Comparison of ENCODE assay signal across 1 cellular context in the genomic region with DNA sequence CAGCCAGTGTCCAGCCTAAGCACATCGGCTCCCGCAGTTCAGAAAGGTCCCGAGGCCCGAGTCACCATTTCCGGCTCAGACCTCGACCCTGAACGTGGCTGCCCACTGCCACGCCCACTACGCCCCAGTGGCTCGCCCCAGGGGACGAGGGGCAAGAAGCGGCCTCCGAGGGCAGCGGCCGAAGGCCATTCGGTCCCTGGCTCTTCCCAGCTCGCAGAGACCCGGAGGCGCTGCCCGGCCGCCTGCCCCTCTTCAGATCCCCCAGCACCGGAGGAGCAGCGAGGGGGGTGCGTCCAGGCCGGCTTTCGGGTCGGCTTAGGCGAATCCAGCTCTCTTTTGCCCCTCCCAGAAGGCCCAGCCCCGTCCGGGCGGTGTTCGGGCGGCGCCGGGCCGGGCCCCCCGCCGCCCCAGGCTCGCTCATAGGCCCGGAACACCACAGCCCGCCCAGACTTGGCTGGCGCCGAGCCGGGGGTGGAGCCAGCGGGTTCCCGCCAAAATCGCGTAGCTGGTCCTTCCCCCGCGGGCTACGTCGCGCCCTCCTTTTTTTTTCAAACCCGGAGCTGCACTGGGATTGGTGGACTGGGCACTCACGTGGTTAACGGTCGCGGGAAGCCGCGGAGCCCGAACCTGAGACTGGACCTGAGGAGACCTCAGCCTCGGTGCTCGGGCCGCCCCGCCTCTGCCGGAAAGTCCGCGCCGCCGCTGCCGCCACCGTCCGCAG.
TF ChIP-seq lines count a peak whose summit lies in the region.

Gene WEE1 (plus strand): TSS at position 617 of the 721 bp plus-strand sequence. CDS start 264 bp downstream, outside the sequence.

TF ChIP-seq in WTC11, 78 proteins besides CTCF, POLR2A, EP300 and RAD21 (continued from another document):
- TF ChIP-seq E2F1 (CRISPR knock-in tag; IDR thresholded peaks at IDR 0.05): peak; percentile 86
- TF ChIP-seq NFE2L1 (CRISPR knock-in tag; IDR thresholded peaks at IDR 0.05): peak; percentile 73
- TF ChIP-seq USF1 (CRISPR knock-in tag; IDR thresholded peaks at IDR 0.05): peak; percentile 90
- TF ChIP-seq, protein P1, sequence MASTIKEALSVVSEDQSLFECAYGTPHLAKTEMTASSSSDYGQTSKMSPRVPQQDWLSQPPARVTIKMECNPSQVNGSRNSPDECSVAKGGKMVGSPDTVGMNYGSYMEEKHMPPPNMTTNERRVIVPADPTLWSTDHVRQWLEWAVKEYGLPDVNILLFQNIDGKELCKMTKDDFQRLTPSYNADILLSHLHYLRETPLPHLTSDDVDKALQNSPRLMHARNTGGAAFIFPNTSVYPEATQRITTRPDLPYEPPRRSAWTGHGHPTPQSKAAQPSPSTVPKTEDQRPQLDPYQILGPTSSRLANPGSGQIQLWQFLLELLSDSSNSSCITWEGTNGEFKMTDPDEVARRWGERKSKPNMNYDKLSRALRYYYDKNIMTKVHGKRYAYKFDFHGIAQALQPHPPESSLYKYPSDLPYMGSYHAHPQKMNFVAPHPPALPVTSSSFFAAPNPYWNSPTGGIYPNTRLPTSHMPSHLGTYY (CRISPR knock-in tag; IDR thresholded peaks at IDR 0.05): no peak
- no peak for TF ChIP-seq JAZF1 (CRISPR knock-in tag; IDR thresholded peaks at IDR 0.05)
- TF ChIP-seq, protein P2, sequence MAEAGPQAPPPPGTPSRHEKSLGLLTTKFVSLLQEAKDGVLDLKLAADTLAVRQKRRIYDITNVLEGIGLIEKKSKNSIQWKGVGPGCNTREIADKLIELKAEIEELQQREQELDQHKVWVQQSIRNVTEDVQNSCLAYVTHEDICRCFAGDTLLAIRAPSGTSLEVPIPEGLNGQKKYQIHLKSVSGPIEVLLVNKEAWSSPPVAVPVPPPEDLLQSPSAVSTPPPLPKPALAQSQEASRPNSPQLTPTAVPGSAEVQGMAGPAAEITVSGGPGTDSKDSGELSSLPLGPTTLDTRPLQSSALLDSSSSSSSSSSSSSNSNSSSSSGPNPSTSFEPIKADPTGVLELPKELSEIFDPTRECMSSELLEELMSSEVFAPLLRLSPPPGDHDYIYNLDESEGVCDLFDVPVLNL (CRISPR knock-in tag; IDR thresholded peaks at IDR 0.05; ENCODE audit: borderline replicate concordance, low read depth): peak; percentile 77; the same call in 1 of the 2 replicates
- no peak for TF ChIP-seq NR3C1 (CRISPR knock-in tag; conservative IDR thresholded peaks at IDR 0.05; ENCODE audit: low read depth)
- no peak for TF ChIP-seq MLX (CRISPR knock-in tag; IDR thresholded peaks at IDR 0.05)
- 0 out of 2 replicates have a peak, but pooled peaks have one; percentile 80 for TF ChIP-seq AFF4 (CRISPR knock-in tag; IDR thresholded peaks at IDR 0.05; ENCODE audit: borderline replicate concordance)
- TF ChIP-seq CREB1 (CRISPR knock-in tag; IDR thresholded peaks at IDR 0.05): peak; percentile 79
- peak; percentile 68; the same call in 1 of the 2 replicates for TF ChIP-seq ELF4 (CRISPR knock-in tag; IDR thresholded peaks at IDR 0.05; ENCODE audit: low read depth)
- 0 out of 2 replicates have a peak, but pooled peaks have one; percentile 62 for TF ChIP-seq GABPB1 (CRISPR knock-in tag; IDR thresholded peaks at IDR 0.05)
- TF ChIP-seq ZNF317 (CRISPR knock-in tag; IDR thresholded peaks at IDR 0.05; ENCODE audit: borderline replicate concordance, low read depth): no peak
- TF ChIP-seq ZNF219 (CRISPR knock-in tag; IDR thresholded peaks at IDR 0.05; ENCODE audit: borderline replicate concordance): no peak
- TF ChIP-seq, protein P3, sequence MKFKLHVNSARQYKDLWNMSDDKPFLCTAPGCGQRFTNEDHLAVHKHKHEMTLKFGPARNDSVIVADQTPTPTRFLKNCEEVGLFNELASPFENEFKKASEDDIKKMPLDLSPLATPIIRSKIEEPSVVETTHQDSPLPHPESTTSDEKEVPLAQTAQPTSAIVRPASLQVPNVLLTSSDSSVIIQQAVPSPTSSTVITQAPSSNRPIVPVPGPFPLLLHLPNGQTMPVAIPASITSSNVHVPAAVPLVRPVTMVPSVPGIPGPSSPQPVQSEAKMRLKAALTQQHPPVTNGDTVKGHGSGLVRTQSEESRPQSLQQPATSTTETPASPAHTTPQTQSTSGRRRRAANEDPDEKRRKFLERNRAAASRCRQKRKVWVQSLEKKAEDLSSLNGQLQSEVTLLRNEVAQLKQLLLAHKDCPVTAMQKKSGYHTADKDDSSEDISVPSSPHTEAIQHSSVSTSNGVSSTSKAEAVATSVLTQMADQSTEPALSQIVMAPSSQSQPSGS (CRISPR knock-in tag; IDR thresholded peaks at IDR 0.05; ENCODE audit: borderline replicate concordance, low read depth): no peak
- TF ChIP-seq NR1H2 (CRISPR knock-in tag; IDR thresholded peaks at IDR 0.05): no peak
- TF ChIP-seq GRHL2 (CRISPR knock-in tag; IDR thresholded peaks at IDR 0.05; ENCODE audit: insufficient replicate concordance, severe bottlenecking): no peak
- TF ChIP-seq, protein P4, sequence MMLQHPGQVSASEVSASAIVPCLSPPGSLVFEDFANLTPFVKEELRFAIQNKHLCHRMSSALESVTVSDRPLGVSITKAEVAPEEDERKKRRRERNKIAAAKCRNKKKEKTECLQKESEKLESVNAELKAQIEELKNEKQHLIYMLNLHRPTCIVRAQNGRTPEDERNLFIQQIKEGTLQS (CRISPR knock-in tag; conservative IDR thresholded peaks at IDR 0.05): no peak
- no peak for TF ChIP-seq GTF2I (CRISPR knock-in tag; conservative IDR thresholded peaks at IDR 0.05)
- no peak for TF ChIP-seq ESRRA (CRISPR knock-in tag; IDR thresholded peaks at IDR 0.05; ENCODE audit: borderline replicate concordance)
- TF ChIP-seq ATF1 (CRISPR knock-in tag; IDR thresholded peaks at IDR 0.05): no peak
- peak; percentile 94; the same call in 1 of the 2 replicates for TF ChIP-seq TP53 (CRISPR knock-in tag; IDR thresholded peaks at IDR 0.05)
- TF ChIP-seq OVOL2 (CRISPR knock-in tag; IDR thresholded peaks at IDR 0.05; ENCODE audit: borderline replicate concordance): no peak
- no peak for TF ChIP-seq CDX4 (CRISPR knock-in tag; IDR thresholded peaks at IDR 0.05; ENCODE audit: borderline replicate concordance)
- no peak for TF ChIP-seq ZNF671 (CRISPR knock-in tag; IDR thresholded peaks at IDR 0.05)
- no peak for TF ChIP-seq NR2C2 (CRISPR knock-in tag; IDR thresholded peaks at IDR 0.05)
